Comparison of ENCODE assay signal across 14 cellular contexts in the genomic region with DNA sequence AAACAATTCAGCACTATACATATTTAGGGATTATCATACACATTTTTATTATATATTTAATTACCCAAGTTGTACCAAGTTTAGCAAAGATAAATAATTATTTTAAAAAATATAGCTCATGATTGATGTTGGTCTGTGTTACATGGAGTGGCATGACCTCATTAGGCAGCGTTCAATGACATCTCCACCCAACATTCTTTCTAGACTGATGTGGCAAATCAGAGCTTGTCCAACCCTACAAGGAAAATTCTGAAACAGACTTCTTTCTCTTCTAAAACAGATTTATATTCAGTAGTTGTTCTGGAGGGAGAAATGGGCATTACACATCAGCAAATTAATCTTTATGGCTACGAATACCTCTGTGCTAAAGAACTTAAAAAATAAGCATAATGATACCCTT.
DNase-seq lines count a peak whose midpoint lies in the region; ATAC-seq and TF ChIP-seq lines count a peak whose summit lies in the region.
"Had no signal": no experiment of that assay in that cellular context is flagged by ENCODE, and none has a peak within 500 bp of the region (broad histone marks: within the 10 kb centered on the region; RNA-seq: fewer than 3 reads in every experiment).

No MANE protein-coding gene starts in this region.

- H3K36me3 ChIP-seq in osteoblast (ENCODE audit: insufficient read depth, low read length): peaks cover 6% of the 10 kb centered on the region
- no peaks in the 10 kb centered on the region for H3K36me3 ChIP-seq in gastrocnemius medialis
- H3K36me3 ChIP-seq in heart left ventricle: no peaks in the 10 kb centered on the region

- H2AFZ ChIP-seq in osteoblast (ENCODE audit: low read length): no peak overlapping the region
- H2AFZ ChIP-seq: hepatocyte had no signal

- in situ Hi-C loops in gastrocnemius medialis (cut with MboI; ENCODE audit: low sequenced_read_pairs in 4 of 4): loop anchor here in 1 of 4 donors (25.0 kb wide), 1 partner anchor 180 kb away; a partner anchor contains a TSS

- peaks cover 58% of the 10 kb centered on the region for H3K79me2 ChIP-seq in osteoblast (ENCODE audit: insufficient read depth, low read length)
- H3K79me2 ChIP-seq: hepatocyte had no signal

- H3K27me3 ChIP-seq in osteoblast (ENCODE audit: insufficient read depth, low read length): no peaks in the 10 kb centered on the region
- H3K27me3 ChIP-seq in gastrocnemius medialis: no peaks in the 10 kb centered on the region
- H3K27me3 ChIP-seq in heart left ventricle: no peaks in the 10 kb centered on the region
- H3K27me3 ChIP-seq: hepatocyte had no signal

- TF ChIP-seq CTCF in epithelial cell of esophagus (IDR thresholded peaks at IDR 0.05; ENCODE audit: insufficient read depth, low read depth, low read length, missing control alignments): no peak
- TF ChIP-seq CTCF in osteoblast (IDR thresholded peaks at IDR 0.05; ENCODE audit: extremely low read depth, low read depth, low read length): no peak
- TF ChIP-seq CTCF in gastrocnemius medialis (IDR thresholded peaks at IDR 0.05 in 4 of 5, conservative IDR thresholded peaks at IDR 0.05 in 1 of 5): no peak
- no peak for TF ChIP-seq CTCF in heart left ventricle (IDR thresholded peaks at IDR 0.05)

- ATAC-seq in gastrocnemius medialis: no peak
- no peak for ATAC-seq in heart left ventricle
- no peak for ATAC-seq in GM18873 (IDR thresholded peaks at IDR 0.05; ENCODE audit: low FRiP score, unreplicated experiment)
- ATAC-seq: activated T-cell treated with anti-CD3 and anti-CD28 coated beads, Interleukin-2, amount 50 U/mL, for 72 hours; Panc1 had no signal

- WGBS in heart left ventricle, 4 donors: 75 to 85% (median 81%) methylated on average over 2 of the region's 2 CpGs

- H3K4me1 ChIP-seq in osteoblast (ENCODE audit: insufficient read depth, low read length): peaks cover 47% of the 10 kb centered on the region
- H3K4me1 ChIP-seq in gastrocnemius medialis: peaks cover 0 to 9% of the 10 kb centered on the region in 2 donors
- peaks cover 0 to 23% (median 0%) of the 10 kb centered on the region in 12 donors for H3K4me1 ChIP-seq in heart left ventricle

- H3K27ac ChIP-seq in osteoblast (ENCODE audit: low read depth, low read length) (peak overlapping the region; percentile 35), gastrocnemius medialis (no peak overlapping the region), heart left ventricle (no peak overlapping the region)
- H3K27ac ChIP-seq: hepatocyte had no signal

- TF ChIP-seq POLR2A in gastrocnemius medialis (IDR thresholded peaks at IDR 0.05) (no peak), heart left ventricle (IDR thresholded peaks at IDR 0.05) (no peak)

- H3K4me3 ChIP-seq in epithelial cell of esophagus (ENCODE audit: low read length) (no peak overlapping the region), osteoblast (ENCODE audit: insufficient read depth, low read length) (no peak overlapping the region), gastrocnemius medialis (no peak overlapping the region), heart left ventricle (no peak overlapping the region)
- H3K4me3 ChIP-seq: hepatocyte had no signal

- H4K20me1 ChIP-seq in osteoblast (ENCODE audit: insufficient read depth, low read length): no peaks in the 10 kb centered on the region

- DNase-seq in GM03348 (ENCODE audit: low spot score) (peak; percentile 24), NCI-H460 (ENCODE audit: extremely low read depth, low read depth) (peak; percentile 13), epithelial cell of esophagus (ENCODE audit: low read depth) (peak; percentile 84), osteoblast (ENCODE audit: insufficient read length, low spot score, missing footprints) (no peak), gastrocnemius medialis (no peak), heart left ventricle (no peak)
- DNase-seq in activated naive CD4-positive, alpha-beta T cell treated with anti-CD3 and anti-CD28 coated beads, Interleukin-2, amount 50 U/mL, for 16 hours: no peak
- DNase-seq: activated CD4-positive, alpha-beta T cell treated with anti-CD3 and anti-CD28 coated beads, Interleukin-2, amount 50 U/mL, for 48 hours; activated T-cell treated with anti-CD3 and anti-CD28 coated beads, Interleukin-2, amount 50 U/mL, for 72 hours; DMS153; NCI-H1930 had no signal

- intact Hi-C loops in gastrocnemius medialis (cut with DNase I; ENCODE audit: low total_unique reads): no loop called here
- intact Hi-C loops in heart left ventricle (cut with DNase I): no loop called here

- no peak overlapping the region for H3K4me2 ChIP-seq in osteoblast (ENCODE audit: insufficient read depth, low read length)
- H3K4me2 ChIP-seq: hepatocyte had no signal

- H3K9me3 ChIP-seq in osteoblast (ENCODE audit: low read depth, low read length) (no peaks in the 10 kb centered on the region), gastrocnemius medialis (no peaks in the 10 kb centered on the region), heart left ventricle (no peaks in the 10 kb centered on the region)

Comparison
In these comparisons a context has a peak if more than half of its experiments do, and no peak if none do; other contexts are left out.
1. DNase-seq: peak in GM03348 (single experiment), NCI-H460 (single experiment) and epithelial cell of esophagus (single experiment); none in osteoblast (single experiment), activated naive CD4-positive, alpha-beta T cell treated with anti-CD3 and anti-CD28 coated beads, Interleukin-2, amount 50 U/mL, for 16 hours (single experiment), gastrocnemius medialis (0 of 2) and heart left ventricle (0 of 5).